In the genomic region with DNA sequence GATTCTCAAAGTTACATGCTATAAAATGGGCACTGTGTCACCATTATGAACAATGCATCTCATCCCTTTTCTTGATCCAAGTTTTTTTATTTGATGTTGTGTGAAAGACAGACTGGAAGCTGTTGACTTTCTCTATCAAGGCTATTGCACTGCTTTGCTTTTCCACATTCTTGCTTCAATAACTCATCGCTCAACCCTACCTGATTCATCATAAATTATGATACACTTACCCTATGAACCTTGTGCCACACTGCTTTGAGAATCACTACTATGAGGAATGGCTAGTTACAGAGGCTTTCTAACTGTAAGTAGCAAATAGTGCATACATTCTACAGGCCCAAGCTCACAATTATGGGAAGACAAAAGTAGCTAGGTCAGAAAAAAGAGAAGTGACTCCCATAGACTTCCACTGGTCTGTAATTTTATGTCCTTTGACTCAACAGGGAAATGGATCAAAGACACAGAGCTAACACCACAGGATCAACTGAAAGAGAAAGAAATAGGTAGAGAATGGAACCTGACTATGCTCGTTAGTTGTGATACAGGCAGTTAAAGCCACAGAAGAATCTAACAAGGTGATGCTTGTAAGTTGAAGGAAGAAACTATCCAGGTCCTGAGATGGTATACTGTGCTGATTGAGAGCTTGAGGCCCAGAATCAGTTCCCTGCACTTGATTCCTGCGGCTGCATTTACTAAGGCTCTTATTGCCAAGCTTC, we compare ENCODE assay signal across 18 cellular contexts.
A peak's percentile ranks its signal among the peaks of the same experiment; 100 is the strongest.
DNase-seq lines count a peak whose midpoint lies in the region; ATAC-seq and TF ChIP-seq lines count a peak whose summit lies in the region.
"Had no signal": no experiment of that assay in that cellular context is flagged by ENCODE, and none has a peak within 500 bp of the region (broad histone marks: within the 10 kb centered on the region; RNA-seq: fewer than 3 reads in every experiment).

No MANE protein-coding gene starts in this region.

- H3K4me3 Mint-ChIP-seq in progenitor cell of endocrine pancreas (ENCODE audit: low read depth), result no peak overlapping the region
- H3K4me3 Mint-ChIP-seq: activated B cell treated with CpG ODN at 0.5 μM for 24 hours; CD8-positive, alpha-beta memory T cell had no signal

- peaks cover 17% of the 10 kb centered on the region for H3K36me3 Mint-ChIP-seq in progenitor cell of endocrine pancreas (ENCODE audit: insufficient read depth)

- H3K9me3 Mint-ChIP-seq in progenitor cell of endocrine pancreas (ENCODE audit: low read depth), result peaks cover 16% of the 10 kb centered on the region
- H3K9me3 Mint-ChIP-seq: CD8-positive, alpha-beta memory T cell had no signal

- ATAC-seq in GM19023 (IDR thresholded peaks at IDR 0.05; ENCODE audit: unreplicated experiment) (no peak), GM21526 (IDR thresholded peaks at IDR 0.05; ENCODE audit: low FRiP score, unreplicated experiment) (no peak)

- H3K27me3 Mint-ChIP-seq in progenitor cell of endocrine pancreas, result no peaks in the 10 kb centered on the region
- H3K27me3 Mint-ChIP-seq: activated B cell treated with CpG ODN at 0.5 μM for 24 hours had no signal

- TF ChIP-seq CTCF in progenitor cell of endocrine pancreas (IDR thresholded peaks at IDR 0.05; ENCODE audit: unreplicated experiment), result no peak

- DNase-seq in EL (peak; percentile 42), HT-29 (ENCODE audit: low spot score) (peak; percentile 63), amniotic epithelial cell (ENCODE audit: low read depth) (peak; percentile 61), kidney glomerular epithelial cell (lab: John Stamatoyannopoulos, UW) (peak; percentile 77), progenitor cell of endocrine pancreas (ENCODE audit: low spot score, unreplicated experiment) (no peak), NCI-H1417 treated with DMSO at 0.1 percent for 48 hours (lab: John Stamatoyannopoulos, UW) (no peak)
- DNase-seq: activated B cell treated with CpG ODN at 0.5 μM for 24 hours; activated effector memory CD4-positive, alpha-beta T cell treated with Interleukin-2 at 50 U/mL for 16 hours; amygdala; CD8-positive, alpha-beta memory T cell; DMS79 treated with DMSO at 0.1 percent for 48 hours; KBM-7; NCI-H1417; NCI-H2171 treated with DMSO at 0.1 percent for 48 hours; SHP77; stimulated activated CD4-positive, alpha-beta T cell treated with anti-CD3 and anti-CD28 coated beads, Interleukin-2, amount 100 ng/mL, for 48 hours had no signal

- no peak overlapping the region for H3K27ac Mint-ChIP-seq in progenitor cell of endocrine pancreas
- H3K27ac Mint-ChIP-seq: activated B cell treated with CpG ODN at 0.5 μM for 24 hours had no signal

- peaks cover 2% of the 10 kb centered on the region for H3K4me1 Mint-ChIP-seq in progenitor cell of endocrine pancreas (ENCODE audit: low read depth)

Comparison
In these comparisons a context has a peak if more than half of its experiments do, and no peak if none do; other contexts are left out.
1. DNase-seq: peak in EL (single experiment), HT-29 (single experiment), amniotic epithelial cell (single experiment) and kidney glomerular epithelial cell (single experiment); none in progenitor cell of endocrine pancreas (single experiment) and NCI-H1417 treated with DMSO at 0.1 percent for 48 hours (single experiment).